Comparison of ENCODE assay signal across 8 cellular contexts in genomic region chr7:131625349-131625748, GRCh38.
DNase-seq lines count a peak whose midpoint lies in the region; ATAC-seq, FAIRE-seq and TF ChIP-seq lines count a peak whose summit lies in the region.
"Not testable (repeated sequence)": the region's sequence is repeated elsewhere in the genome, so short reads cannot be mapped to it uniquely, and the experiment has no call there.

No MANE protein-coding gene starts in this region.

- peak overlapping the region; percentile 87 for H3K27ac Mint-ChIP-seq in chondrocyte (ENCODE audit: unreplicated experiment)

- TF ChIP-seq CTCF in A549 (IDR thresholded peaks at IDR 0.05); chondrocyte (IDR thresholded peaks at IDR 0.05); left ventricle myocardium inferior (IDR thresholded peaks at IDR 0.05; ENCODE audit: borderline replicate concordance); lower lobe of right lung (IDR thresholded peaks at IDR 0.05); upper lobe of left lung (IDR thresholded peaks at IDR 0.05): not testable (repeated sequence)

- H3K4me1 ChIP-seq in A549: peaks cover 61% of the 10 kb centered on the region
- H3K4me1 ChIP-seq in HUES6 (ENCODE audit: control insufficient read depth, insufficient read depth, low read length): peaks cover 68% of the 10 kb centered on the region
- peaks cover 97% of the 10 kb centered on the region for H3K4me1 ChIP-seq in SJCRH30
- H3K4me1 ChIP-seq in left ventricle myocardium inferior: peaks cover 100% of the 10 kb centered on the region
- peaks cover 52% of the 10 kb centered on the region for H3K4me1 ChIP-seq in lower lobe of right lung
- peaks cover 18% of the 10 kb centered on the region for H3K4me1 ChIP-seq in neuron (ENCODE audit: insufficient read depth, low read length)
- H3K4me1 ChIP-seq in upper lobe of left lung: peaks cover 14 to 59% (median 36%) of the 10 kb centered on the region in 4 donors

- not testable (repeated sequence) for H3K4me3 Mint-ChIP-seq in chondrocyte (ENCODE audit: unreplicated experiment)

- intact Hi-C loops in left ventricle myocardium inferior (cut with micrococcal nuclease); lower lobe of right lung (cut with DNase I): not testable (repeated sequence)

- peak overlapping the region; percentile 21 for H2AFZ ChIP-seq in neuron (ENCODE audit: low read depth, low read length)

- POLR2A ChIA-PET in A549 (lab: Yijun Ruan, JAX): interaction anchor here (0.9 kb wide), 1 partner anchor 28 kb away, joined by 3 read pairs; no protein-coding TSS in a partner anchor

- not testable (repeated sequence) for TF ChIP-seq EP300 in A549 (IDR thresholded peaks at IDR 0.05); upper lobe of left lung (IDR thresholded peaks at IDR 0.05)

- not testable (repeated sequence) for H3K9me3 Mint-ChIP-seq in chondrocyte (ENCODE audit: low read depth)

- not testable (repeated sequence) for TF ChIP-seq POLR2A in A549 (IDR thresholded peaks at IDR 0.05; ENCODE audit: low read length); upper lobe of left lung (IDR thresholded peaks at IDR 0.05)

- 32% methylated on average over 9 of the region's 9 CpGs for WGBS in A549 (ENCODE audit: missing lambda C conversion rate)
- 84 to 88% methylated on average over 9 of the region's 9 CpGs for WGBS in upper lobe of left lung, 2 donors

- peaks cover 83% of the 10 kb centered on the region for H3K4me1 Mint-ChIP-seq in chondrocyte (ENCODE audit: low read depth)

- FAIRE-seq in A549 (lab: Jason Lieb, UNC): not testable (repeated sequence)

- not testable (repeated sequence) for H3K4me3 ChIP-seq in A549; HUES6 (ENCODE audit: low read depth, low read length); SJCRH30; left ventricle myocardium inferior; lower lobe of right lung; neuron (ENCODE audit: low read length); upper lobe of left lung

- H3K9ac ChIP-seq in HUES6 (ENCODE audit: low read length): peak overlapping the region; percentile 55

- H3K27me3 Mint-ChIP-seq in chondrocyte (ENCODE audit: low read depth): not testable (repeated sequence)

- not testable (repeated sequence) for H3K27me3 ChIP-seq in HUES6 (ENCODE audit: control insufficient read depth, insufficient read depth, low read length); SJCRH30; left ventricle myocardium inferior (ENCODE audit: low read depth); lower lobe of right lung (ENCODE audit: low read depth); neuron (ENCODE audit: insufficient read depth, low read length); upper lobe of left lung

- CTCF ChIA-PET in A549 (lab: Yijun Ruan, JAX): interaction anchor here (0.7 to 6.6 kb wide), 18 partner anchors 8 to 1719 kb away, joined by 3 to 30 read pairs (median 3); no protein-coding TSS in a partner anchor

- H3K36me3 Mint-ChIP-seq in chondrocyte (ENCODE audit: low read depth): not testable (repeated sequence)

- peak overlapping the region; percentile 75 for H3K4me2 ChIP-seq in A549

- H3K36me3 ChIP-seq in HUES6 (ENCODE audit: control insufficient read depth, insufficient read depth, low read length); SJCRH30; left ventricle myocardium inferior; lower lobe of right lung; neuron (ENCODE audit: insufficient read depth, low read length); upper lobe of left lung: not testable (repeated sequence)

- peak in 1 of 2 experiments; percentile 10; a peak in 2 of 6 replicates for ATAC-seq in A549
- ATAC-seq in lower lobe of right lung; upper lobe of left lung (ENCODE audit: low FRiP score in 2 of 2): not testable (repeated sequence)

- H3K27ac ChIP-seq in A549: peak overlapping the region; percentile 76 to 82
- H3K27ac ChIP-seq in HUES6 (ENCODE audit: low read depth, low read length): peak overlapping the region; percentile 45; the same call in 1 of the 2 replicates
- peak overlapping the region; percentile 82 for H3K27ac ChIP-seq in SJCRH30
- H3K27ac ChIP-seq in left ventricle myocardium inferior (replicated peaks): peak overlapping the region; percentile 85
- H3K27ac ChIP-seq in lower lobe of right lung: peak overlapping the region; percentile 61
- peak overlapping the region; percentile 61 to 76 (median 74) for H3K27ac ChIP-seq in upper lobe of left lung

- DNase-seq in A549 (ENCODE audit: low read depth in 1 of 2, low spot score in 1 of 2); SJCRH30; chondrocyte (ENCODE audit: low spot score); left ventricle myocardium inferior; lower lobe of right lung; upper lobe of left lung: not testable (repeated sequence)

- not testable (repeated sequence) for TF ChIP-seq RAD21 in A549 (conservative IDR thresholded peaks at IDR 0.05 in 1 of 2, IDR thresholded peaks at IDR 0.05 in 1 of 2)

- not testable (repeated sequence) for H3K9me3 ChIP-seq in A549; HUES6 (ENCODE audit: control insufficient read depth, insufficient read depth, low read depth, low read length); SJCRH30 (replicated peaks); left ventricle myocardium inferior (replicated peaks); lower lobe of right lung; neuron (ENCODE audit: low read length); upper lobe of left lung

TF ChIP-seq in A549, 52 proteins besides CTCF, POLR2A, EP300 and RAD21:
- TF ChIP-seq MYC (IDR thresholded peaks at IDR 0.05; ENCODE audit: borderline replicate concordance, low read length) (0 out of 2 replicates have a peak, but pooled peaks have one; percentile 4), MAFK (IDR thresholded peaks at IDR 0.05; ENCODE audit: partially characterized antibody) (peak; percentile 94)
